23 cellular contexts compared by ENCODE assay signal in genomic region chr2:136319651-136320050, GRCh38.
DNase-seq lines count a peak whose midpoint lies in the region; ATAC-seq and TF ChIP-seq lines count a peak whose summit lies in the region.
"Had no signal": no experiment of that assay in that cellular context is flagged by ENCODE, and none has a peak within 500 bp of the region (broad histone marks: within the 10 kb centered on the region; RNA-seq: fewer than 3 reads in every experiment).

No MANE protein-coding gene starts in this region.

- no peaks in the 10 kb centered on the region for H3K27me3 Mint-ChIP-seq in activated T-cell treated with anti-CD3 and anti-CD28 coated beads, Interleukin-2, amount 50 U/mL, for 72 hours (ENCODE audit: low read depth)
- no peaks in the 10 kb centered on the region; the same call in none of the 2 replicates for H3K27me3 Mint-ChIP-seq in H9 (ENCODE audit: low read depth)
- no peaks in the 10 kb centered on the region for H3K27me3 Mint-ChIP-seq in dendritic cell treated with granulocyte-macrophage colony-stimulating factor and Interleukin-4, amounts not matched to agents 40 ng/mL and 50 ng/mL, for 4 days
- H3K27me3 Mint-ChIP-seq: activated B cell treated with CpG ODN at 0.5 μM for 24 hours; activated CD8-positive, alpha-beta memory T cell treated with anti-CD3 and anti-CD28 coated beads, Interleukin-2, amount 10 ng/mL, durations not matched to agents 7 days and 5 days had no signal

- H3K27me3 ChIP-seq in H9 (ENCODE audit: insufficient read depth, low read length): no peaks in the 10 kb centered on the region
- H3K27me3 ChIP-seq: SJCRH30, suprapubic skin had no signal

- peaks cover 0 to 3% of the 10 kb centered on the region in 2 donors for H3K9me3 Mint-ChIP-seq in activated T-cell treated with anti-CD3 and anti-CD28 coated beads, Interleukin-2, amount 50 U/mL, for 72 hours
- no peaks in the 10 kb centered on the region; a peak in 1 of 5 replicates for H3K9me3 Mint-ChIP-seq in H9
- H3K9me3 Mint-ChIP-seq in dendritic cell treated with granulocyte-macrophage colony-stimulating factor and Interleukin-4, amounts not matched to agents 40 ng/mL and 50 ng/mL, for 4 days: no peaks in the 10 kb centered on the region
- H3K9me3 Mint-ChIP-seq: activated B cell treated with CpG ODN at 0.5 μM for 24 hours; CD4-positive, CD25-positive, alpha-beta regulatory T cell had no signal

- no peaks in the 10 kb centered on the region for H3K9me3 ChIP-seq in H9 (ENCODE audit: control insufficient read depth, low read depth, low read length)
- H3K9me3 ChIP-seq: esophagus squamous epithelium, lower lobe of right lung, SJCRH30, suprapubic skin had no signal

- no peak overlapping the region for H2BK12ac ChIP-seq in H9 (ENCODE audit: insufficient read length, low read depth, low read length)

- H4K5ac ChIP-seq in H9 (ENCODE audit: insufficient read length, low read depth, low read length): no peak overlapping the region

- peaks cover 79% of the 10 kb centered on the region for H3K4me1 Mint-ChIP-seq in activated T-cell treated with anti-CD3 and anti-CD28 coated beads, Interleukin-2, amount 50 U/mL, for 72 hours (ENCODE audit: low read depth)
- H3K4me1 Mint-ChIP-seq in H9: peaks cover 30% of the 10 kb centered on the region in 2 experiments
- peaks cover 39% of the 10 kb centered on the region for H3K4me1 Mint-ChIP-seq in dendritic cell treated with granulocyte-macrophage colony-stimulating factor and Interleukin-4, amounts not matched to agents 40 ng/mL and 50 ng/mL, for 4 days (ENCODE audit: low read depth)

- no peak overlapping the region for H3T11ph ChIP-seq in H9 (ENCODE audit: low read length)

- H3K79me1 ChIP-seq in H9 (ENCODE audit: insufficient read depth, low read depth, low read length, poor library complexity, severe bottlenecking): no peaks in the 10 kb centered on the region

- no peak overlapping the region for H3K18ac ChIP-seq in H9 (ENCODE audit: insufficient read length, low read depth, low read length)

- no peak overlapping the region for H2BK120ac ChIP-seq in H9 (ENCODE audit: low read depth, low read length, poor library complexity, severe bottlenecking)

- no peak overlapping the region for H2AFZ ChIP-seq in H9 (ENCODE audit: low read length)

- H3K4me2 ChIP-seq in H9 (ENCODE audit: insufficient read depth, insufficient read length, low read length): no peak overlapping the region

- no peaks in the 10 kb centered on the region for H3K23me2 ChIP-seq in H9 (ENCODE audit: insufficient read length, low read depth, low read length, poor library complexity, severe bottlenecking)

- WGBS in H9 (ENCODE audit: extremely low coverage, insufficient read length, low lambda C conversion rate): no CpG with 5 or more reads among the region's 11 CpGs

- TF ChIP-seq CTCF in H9 (conservative IDR thresholded peaks at IDR 0.05) (no peak), foreskin fibroblast (IDR thresholded peaks at IDR 0.05; ENCODE audit: low read depth, low read length) (no peak)

- H3K4me1 ChIP-seq in H9 (ENCODE audit: insufficient read depth, low read length): peaks cover 4% of the 10 kb centered on the region; the same call in 1 of the 2 replicates
- H3K4me1 ChIP-seq: esophagus squamous epithelium, lower lobe of right lung, SJCRH30, suprapubic skin had no signal

- peak overlapping the region; percentile 76 for H3K27ac Mint-ChIP-seq in activated T-cell treated with anti-CD3 and anti-CD28 coated beads, Interleukin-2, amount 50 U/mL, for 72 hours
- H3K27ac Mint-ChIP-seq in H9: no peak overlapping the region; a peak in 1 of 7 replicates
- H3K27ac Mint-ChIP-seq in dendritic cell treated with granulocyte-macrophage colony-stimulating factor and Interleukin-4, amounts not matched to agents 40 ng/mL and 50 ng/mL, for 4 days: peak overlapping the region; percentile 44
- H3K27ac Mint-ChIP-seq: activated B cell treated with CpG ODN at 0.5 μM for 24 hours; activated CD8-positive, alpha-beta memory T cell treated with anti-CD3 and anti-CD28 coated beads, Interleukin-2, amount 10 ng/mL, durations not matched to agents 7 days and 5 days had no signal

- no peak overlapping the region for H4K91ac ChIP-seq in H9 (ENCODE audit: insufficient read length, low read depth, low read length)

- no peak overlapping the region for H3K4me3 ChIP-seq in foreskin fibroblast (ENCODE audit: low read depth in 1 of 2, low read length in 2 of 2)
- H3K4me3 ChIP-seq: esophagus squamous epithelium, lower lobe of right lung, SJCRH30, suprapubic skin had no signal

- H3K23ac ChIP-seq in H9 (ENCODE audit: insufficient read length, low read depth, low read length): no peak overlapping the region

- H2BK20ac ChIP-seq in H9 (ENCODE audit: low read depth, low read length, poor library complexity, severe bottlenecking): no peak overlapping the region

- H2AK5ac ChIP-seq in H9 (ENCODE audit: insufficient read length, low read length): no peak overlapping the region

- intact Hi-C loops in dendritic cell treated with granulocyte-macrophage colony-stimulating factor and Interleukin-4, amounts not matched to agents 40 ng/mL and 50 ng/mL, for 4 days (cut with micrococcal nuclease): loop anchor here (10.0 kb wide), 1 partner anchor 315 kb away; no protein-coding TSS in a partner anchor

- H3K56ac ChIP-seq in H9 (ENCODE audit: insufficient read length, low read depth, low read length): no peak overlapping the region

- H3K14ac ChIP-seq in H9 (ENCODE audit: insufficient read depth, low read length): no peak overlapping the region

- no peak overlapping the region for H2BK5ac ChIP-seq in H9 (ENCODE audit: insufficient read length, low read length)

- H3K79me2 ChIP-seq in H9 (ENCODE audit: insufficient read depth, low read length): no peaks in the 10 kb centered on the region

- H3K36me3 Mint-ChIP-seq in activated T-cell treated with anti-CD3 and anti-CD28 coated beads, Interleukin-2, amount 50 U/mL, for 72 hours (ENCODE audit: insufficient read depth in 2 of 2): peaks cover 2 to 6% of the 10 kb centered on the region in 2 donors
- H3K36me3 Mint-ChIP-seq in H9 (ENCODE audit: insufficient read depth in 1 of 3, low read depth in 3 of 3): no peaks in the 10 kb centered on the region
- H3K36me3 Mint-ChIP-seq in dendritic cell treated with granulocyte-macrophage colony-stimulating factor and Interleukin-4, amounts not matched to agents 40 ng/mL and 50 ng/mL, for 4 days (ENCODE audit: low read depth): no peaks in the 10 kb centered on the region
- H3K36me3 Mint-ChIP-seq: CD4-positive, CD25-positive, alpha-beta regulatory T cell had no signal

- H4K20me1 ChIP-seq in H9 (ENCODE audit: control insufficient read depth, insufficient read depth, insufficient read length): no peaks in the 10 kb centered on the region

- DNase-seq in activated T-cell treated with anti-CD3 and anti-CD28 coated beads, Interleukin-2, amount 50 U/mL, for 72 hours: no peak
- no peak for DNase-seq in activated T-cell treated with anti-CD3 and anti-CD28 coated beads, Interleukin-2, amount 50 U/mL, for 1 hour
- DNase-seq in H9 (peak; percentile 38), mesenteric fat pad (ENCODE audit: low spot score) (no peak), foreskin fibroblast (no peak)
- DNase-seq in stimulated activated naive CD8-positive, alpha-beta T cell treated with anti-CD3 and anti-CD28 coated beads, Interleukin-15, Interleukin-2, amounts not matched to agents 100 U/mL and 50 U/mL, for 24 hours: no peak
- DNase-seq: activated B cell treated with CpG ODN at 0.5 μM for 24 hours; activated CD8-positive, alpha-beta memory T cell treated with anti-CD3 and anti-CD28 coated beads, Interleukin-2, amount 10 ng/mL, durations not matched to agents 7 days and 5 days; activated naive CD4-positive, alpha-beta T cell treated with anti-CD3 and anti-CD28 coated beads, Interleukin-2, amount 50 U/mL, for 16 hours; CD4-positive, CD25-positive, alpha-beta regulatory T cell; effector CD8-positive, alpha-beta T cell; esophagus squamous epithelium; kidney; lower lobe of right lung; NCI-H187; NCI-H345; NCI-H82; right cardiac atrium; stimulated activated CD4-positive, alpha-beta T cell treated with anti-CD3 and anti-CD28 coated beads, Interleukin-12 subunit alpha, Interleukin-12 subunit beta, amount 100 ng/mL, for 4 hours had no signal

- no peak overlapping the region for H4K8ac ChIP-seq in H9 (replicated peaks; ENCODE audit: insufficient read length, low read depth, low read length)

- H2BK15ac ChIP-seq in H9 (ENCODE audit: low read depth, low read length): no peak overlapping the region

- H3K27ac ChIP-seq in H9 (ENCODE audit: insufficient read length, low read depth, low read length): no peak overlapping the region
- H3K27ac ChIP-seq: esophagus squamous epithelium, lower lobe of right lung, SJCRH30, suprapubic skin had no signal

- ATAC-seq in activated T-cell treated with anti-CD3 and anti-CD28 coated beads, Interleukin-2, amount 50 U/mL, for 72 hours (replicated peaks in 1 of 2): peak; percentile 15 to 28
- ATAC-seq in stimulated activated naive CD8-positive, alpha-beta T cell treated with anti-CD3 and anti-CD28 coated beads, Interleukin-15, Interleukin-2, amounts not matched to agents 100 U/mL and 50 U/mL, for 24 hours: peak; percentile 13
- no peak for ATAC-seq in GM18867 (IDR thresholded peaks at IDR 0.05; ENCODE audit: unreplicated experiment)
- ATAC-seq: lower lobe of right lung, right cardiac atrium had no signal

- no peak overlapping the region for H3K9ac ChIP-seq in H9 (ENCODE audit: extremely low read depth, insufficient read length, low read length)

- no peak overlapping the region for H3K4ac ChIP-seq in H9 (ENCODE audit: low read depth, low read length)

- peak overlapping the region; percentile 71 to 79 for H3K4me3 Mint-ChIP-seq in activated T-cell treated with anti-CD3 and anti-CD28 coated beads, Interleukin-2, amount 50 U/mL, for 72 hours
- H3K4me3 Mint-ChIP-seq in H9: no peak overlapping the region
- H3K4me3 Mint-ChIP-seq in dendritic cell treated with granulocyte-macrophage colony-stimulating factor and Interleukin-4, amounts not matched to agents 40 ng/mL and 50 ng/mL, for 4 days: no peak overlapping the region
- H3K4me3 Mint-ChIP-seq: activated B cell treated with CpG ODN at 0.5 μM for 24 hours; activated CD8-positive, alpha-beta memory T cell treated with anti-CD3 and anti-CD28 coated beads, Interleukin-2, amount 10 ng/mL, durations not matched to agents 7 days and 5 days; CD4-positive, CD25-positive, alpha-beta regulatory T cell had no signal

Comparison
In these comparisons a context has a peak if more than half of its experiments do, and no peak if none do; other contexts are left out.
1. H3K27ac Mint-ChIP-seq: peak in activated T-cell treated with anti-CD3 and anti-CD28 coated beads, Interleukin-2, amount 50 U/mL, for 72 hours (single experiment) and dendritic cell treated with granulocyte-macrophage colony-stimulating factor and Interleukin-4, amounts not matched to agents 40 ng/mL and 50 ng/mL, for 4 days (single experiment); none in H9 (0 of 3).
2. H3K4me3 Mint-ChIP-seq: peak in activated T-cell treated with anti-CD3 and anti-CD28 coated beads, Interleukin-2, amount 50 U/mL, for 72 hours (2 of 2); none in H9 (0 of 2) and dendritic cell treated with granulocyte-macrophage colony-stimulating factor and Interleukin-4, amounts not matched to agents 40 ng/mL and 50 ng/mL, for 4 days (single experiment).